8 cellular contexts compared by ENCODE assay signal in genomic region chr2:218270721-218271486, GRCh38. TPM values are rescaled to one million over a fixed set of nuclear protein-coding genes. Genes with fewer than 3 reads are reported as not detected.
DNase-seq lines count a peak whose midpoint lies in the region; ATAC-seq and TF ChIP-seq lines count a peak whose summit lies in the region.

No MANE protein-coding gene starts in this region.

- DNase-seq in AG09309 (ENCODE audit: low read depth) (no peak), HFF-Myc (ENCODE audit: extremely low read depth, low read depth) (no peak), left colon (peak in 1 of 2 donors; percentile 50), thoracic aorta (ENCODE audit: low spot score) (no peak), NCI-H510A (lab: John Stamatoyannopoulos, UW) (no peak), NCI-H446 (lab: John Stamatoyannopoulos, UW) (no peak)
- no peak for DNase-seq in effector CD4-positive, alpha-beta T cell

- H3K27me3 ChIP-seq in thoracic aorta (replicated peaks; ENCODE audit: insufficient read depth): no peaks in the 10 kb centered on the region

- H3K4me1 ChIP-seq in thoracic aorta (ENCODE audit: control insufficient read depth in 1 of 2, low read depth in 2 of 2): peaks cover 29 to 51% of the 10 kb centered on the region in 2 donors

- intact Hi-C loops in left colon (cut with DNase I, micrococcal nuclease): loop anchor here in 1 of 2 donors (5.0 kb wide), 1 partner anchor 84 kb away; no protein-coding TSS in a partner anchor

- ATAC-seq in left colon: peak; percentile 1
- ATAC-seq in thoracic aorta (ENCODE audit: insufficient number of reproducible peaks, low FRiP score, low read depth): no peak

- H3K27ac ChIP-seq in angular gyrus (ENCODE audit: low read depth, low read length): peak overlapping the region; percentile 91
- peak overlapping the region; percentile 63 to 81 for H3K27ac ChIP-seq in thoracic aorta

- H3K9me3 ChIP-seq in thoracic aorta: no peaks in the 10 kb centered on the region

- TF ChIP-seq CTCF in AG09309 (IDR thresholded peaks at IDR 0.05; ENCODE audit: control insufficient read depth, insufficient read depth, low read depth, low read length, missing control alignments) (no peak), HFF-Myc (IDR thresholded peaks at IDR 0.05; ENCODE audit: low read depth, low read length, missing control alignments) (no peak), thoracic aorta (IDR thresholded peaks at IDR 0.05) (no peak)

- H3K4me3 ChIP-seq in AG09309 (ENCODE audit: control insufficient read depth, low read depth, low read length) (peak overlapping the region; percentile 87), HFF-Myc (replicated peaks; ENCODE audit: low read depth, low read length) (peak overlapping the region; percentile 96), thoracic aorta (peak overlapping the region; percentile 84)

- H3K36me3 ChIP-seq in thoracic aorta: peaks cover 38% of the 10 kb centered on the region

RNA-seq across cellular contexts. Expression of gene PNKD, which starts 0.6 kb away (rescaled TPM):
- total RNA-seq in left colon (100 to 1,000 TPM; 103 to 119 TPM), thoracic aorta (10 to 100 TPM; 19.4 to 38.4 TPM)

RNA-seq across cellular contexts. Expression of gene AAMP, which starts 1.0 kb away (rescaled TPM):
- total RNA-seq in left colon: 10 to 100 TPM; 96.2 to 97.2 TPM
- 10 to 100 TPM; 95.9 to 97.5 TPM for total RNA-seq in thoracic aorta

RNA-seq across cellular contexts. Expression of gene GPBAR1, which starts 10.1 kb away (rescaled TPM):
- total RNA-seq in left colon: 1 to 10 TPM; 1.8 to 3.0 TPM
- 1 to 10 TPM; 3.5 to 4.2 TPM for total RNA-seq in thoracic aorta

RNA-seq across cellular contexts. Expression of gene TMBIM1, which starts 21.4 kb away (rescaled TPM):
- total RNA-seq in left colon: 100 to 1,000 TPM; 317 to 426 TPM
- total RNA-seq in thoracic aorta: 100 to 1,000 TPM; 324 to 369 TPM

RNA-seq across cellular contexts. Expression of gene ARPC2, which starts 53.9 kb away (rescaled TPM):
- total RNA-seq in left colon (100 to 1,000 TPM; 304 to 347 TPM), thoracic aorta (100 to 1,000 TPM; 378 to 469 TPM)
